In the genomic region with DNA sequence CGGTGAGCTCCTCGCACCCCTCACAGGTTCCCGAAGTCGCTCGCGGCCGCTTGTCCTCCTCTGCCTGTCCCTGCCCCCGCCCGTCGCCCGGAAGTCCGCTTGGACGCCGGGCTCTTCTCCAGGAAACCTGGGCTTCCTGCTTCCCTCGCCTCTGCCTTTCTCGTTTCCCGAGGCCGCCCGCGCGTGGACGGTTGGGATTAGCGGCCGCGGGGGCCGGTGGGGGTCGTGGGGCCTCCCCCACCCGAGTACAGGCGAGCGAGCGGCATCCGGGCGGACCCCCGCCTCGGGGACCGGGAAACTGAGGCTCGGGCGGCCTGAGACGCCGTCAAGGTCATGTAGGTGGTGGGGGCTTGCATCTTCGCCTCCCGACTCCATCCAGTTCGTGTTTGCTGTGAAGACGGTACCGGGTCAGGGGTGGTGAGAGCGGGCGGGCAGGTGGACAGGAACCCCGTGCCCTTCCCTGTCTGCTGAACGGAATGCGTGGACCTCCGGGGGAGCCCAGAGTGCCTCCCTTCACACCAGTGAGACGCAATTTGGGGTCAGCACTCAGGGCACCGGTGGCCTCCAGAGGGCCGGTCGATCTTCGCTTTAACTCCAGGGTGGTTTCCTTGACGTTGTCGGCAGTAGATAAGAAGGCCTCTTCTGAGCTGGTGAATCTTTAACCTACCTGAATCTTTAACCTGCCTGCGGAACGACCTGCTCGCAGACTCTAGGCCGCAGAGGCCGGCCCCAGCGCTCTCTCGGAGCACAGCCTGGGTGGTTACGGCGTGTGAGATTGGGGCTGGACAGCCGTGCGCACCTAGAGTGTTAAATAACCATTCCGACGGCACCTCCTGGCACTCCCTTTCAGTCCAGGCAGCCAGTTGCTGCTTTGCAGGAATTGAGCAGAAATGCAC, we compare ENCODE assay signal across 1 cellular context.
TF ChIP-seq lines count a peak whose summit lies in the region.

No MANE protein-coding gene starts in this region.

TF ChIP-seq in GM12878, 131 proteins besides CTCF, POLR2A, EP300 and RAD21 (continues in another document):
- TF ChIP-seq DPF2 (IDR thresholded peaks at IDR 0.05) = 0 out of 2 replicates have a peak, but pooled peaks have one; percentile 7
- TF ChIP-seq, protein P1, sequence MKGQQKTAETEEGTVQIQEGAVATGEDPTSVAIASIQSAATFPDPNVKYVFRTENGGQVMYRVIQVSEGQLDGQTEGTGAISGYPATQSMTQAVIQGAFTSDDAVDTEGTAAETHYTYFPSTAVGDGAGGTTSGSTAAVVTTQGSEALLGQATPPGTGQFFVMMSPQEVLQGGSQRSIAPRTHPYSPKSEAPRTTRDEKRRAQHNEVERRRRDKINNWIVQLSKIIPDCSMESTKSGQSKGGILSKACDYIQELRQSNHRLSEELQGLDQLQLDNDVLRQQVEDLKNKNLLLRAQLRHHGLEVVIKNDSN (IDR thresholded peaks at IDR 0.05; ENCODE audit: borderline replicate concordance, extremely low read length, insufficient read depth, low read depth, low read length) = no peak
- TF ChIP-seq, protein P2, sequence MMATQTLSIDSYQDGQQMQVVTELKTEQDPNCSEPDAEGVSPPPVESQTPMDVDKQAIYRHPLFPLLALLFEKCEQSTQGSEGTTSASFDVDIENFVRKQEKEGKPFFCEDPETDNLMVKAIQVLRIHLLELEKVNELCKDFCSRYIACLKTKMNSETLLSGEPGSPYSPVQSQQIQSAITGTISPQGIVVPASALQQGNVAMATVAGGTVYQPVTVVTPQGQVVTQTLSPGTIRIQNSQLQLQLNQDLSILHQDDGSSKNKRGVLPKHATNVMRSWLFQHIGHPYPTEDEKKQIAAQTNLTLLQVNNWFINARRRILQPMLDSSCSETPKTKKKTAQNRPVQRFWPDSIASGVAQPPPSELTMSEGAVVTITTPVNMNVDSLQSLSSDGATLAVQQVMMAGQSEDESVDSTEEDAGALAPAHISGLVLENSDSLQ (IDR thresholded peaks at IDR 0.05) = no peak
- TF ChIP-seq EED (IDR thresholded peaks at IDR 0.05; ENCODE audit: low read depth) = 0 out of 2 replicates have a peak, but pooled peaks have one; percentile 32
- no peak for TF ChIP-seq ETV6 (conservative IDR thresholded peaks at IDR 0.05 in 1 of 2, IDR thresholded peaks at IDR 0.05 in 1 of 2; ENCODE audit: borderline replicate concordance in 1 of 2, low read depth in 1 of 2)
- no peak for TF ChIP-seq STAT1 (conservative IDR thresholded peaks at IDR 0.05)
- no peak for TF ChIP-seq MYC (IDR thresholded peaks at IDR 0.05; ENCODE audit: insufficient read depth, insufficient read length, insufficient replicate concordance, low read length, severe bottlenecking)
- no peak for TF ChIP-seq ZNF24 (IDR thresholded peaks at IDR 0.05)
- TF ChIP-seq MTA2 (IDR thresholded peaks at IDR 0.05; ENCODE audit: low read depth) = no peak
- TF ChIP-seq PAX8 (IDR thresholded peaks at IDR 0.05) = no peak
- TF ChIP-seq, protein P3, sequence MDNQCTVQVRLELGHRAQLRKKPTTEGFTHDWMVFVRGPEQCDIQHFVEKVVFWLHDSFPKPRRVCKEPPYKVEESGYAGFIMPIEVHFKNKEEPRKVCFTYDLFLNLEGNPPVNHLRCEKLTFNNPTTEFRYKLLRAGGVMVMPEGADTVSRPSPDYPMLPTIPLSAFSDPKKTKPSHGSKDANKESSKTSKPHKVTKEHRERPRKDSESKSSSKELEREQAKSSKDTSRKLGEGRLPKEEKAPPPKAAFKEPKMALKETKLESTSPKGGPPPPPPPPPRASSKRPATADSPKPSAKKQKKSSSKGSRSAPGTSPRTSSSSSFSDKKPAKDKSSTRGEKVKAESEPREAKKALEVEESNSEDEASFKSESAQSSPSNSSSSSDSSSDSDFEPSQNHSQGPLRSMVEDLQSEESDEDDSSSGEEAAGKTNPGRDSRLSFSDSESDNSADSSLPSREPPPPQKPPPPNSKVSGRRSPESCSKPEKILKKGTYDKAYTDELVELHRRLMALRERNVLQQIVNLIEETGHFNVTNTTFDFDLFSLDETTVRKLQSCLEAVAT (IDR thresholded peaks at IDR 0.05) = 0 out of 2 replicates have a peak, but pooled peaks have one; percentile 35
- TF ChIP-seq KLF5 (IDR thresholded peaks at IDR 0.05; ENCODE audit: partially characterized antibody) = no peak
- no peak for TF ChIP-seq ZZZ3 (IDR thresholded peaks at IDR 0.05; ENCODE audit: control insufficient read depth, insufficient read length, low read depth)
- no peak for TF ChIP-seq CBFB (IDR thresholded peaks at IDR 0.05; ENCODE audit: low read depth)
- no peak for TF ChIP-seq ASH2L (IDR thresholded peaks at IDR 0.05; ENCODE audit: borderline replicate concordance, low read depth)
- TF ChIP-seq BMI1 (IDR thresholded peaks at IDR 0.05; ENCODE audit: borderline replicate concordance) = no peak
- TF ChIP-seq YY1 (IDR thresholded peaks at IDR 0.05; ENCODE audit: low read depth, low read length) = no peak
- no peak for TF ChIP-seq CBX5 (IDR thresholded peaks at IDR 0.05; ENCODE audit: low read depth)
- TF ChIP-seq ZNF207 (IDR thresholded peaks at IDR 0.05; ENCODE audit: borderline replicate concordance) = no peak
- TF ChIP-seq SMAD5 (IDR thresholded peaks at IDR 0.05; ENCODE audit: low read depth) = 0 out of 2 replicates have a peak, but pooled peaks have one; percentile 2
- no peak for TF ChIP-seq RBBP5 (conservative IDR thresholded peaks at IDR 0.05)
- TF ChIP-seq JUND (IDR thresholded peaks at IDR 0.05; ENCODE audit: low read depth, low read length) = no peak
- no peak for TF ChIP-seq POU2F2 (IDR thresholded peaks at IDR 0.05; ENCODE audit: borderline replicate concordance, low read depth, low read length)
- no peak for TF ChIP-seq SUZ12 (IDR thresholded peaks at IDR 0.05; ENCODE audit: unreplicated experiment)
- TF ChIP-seq RFX5 (IDR thresholded peaks at IDR 0.05; ENCODE audit: low read depth, low read length) = no peak
- TF ChIP-seq RB1 (IDR thresholded peaks at IDR 0.05; ENCODE audit: borderline replicate concordance) = no peak
- no peak for TF ChIP-seq EGR1 (IDR thresholded peaks at IDR 0.05; ENCODE audit: borderline replicate concordance in 1 of 2, low read depth in 2 of 2, low read length in 2 of 2)
- TF ChIP-seq SPI1 (IDR thresholded peaks at IDR 0.05; ENCODE audit: borderline replicate concordance, insufficient read depth, low read depth, low read length) = no peak
- TF ChIP-seq NRF1 (conservative IDR thresholded peaks at IDR 0.05; ENCODE audit: low read depth, low read length) = no peak
- TF ChIP-seq SMARCA5 (IDR thresholded peaks at IDR 0.05) = 0 out of 2 replicates have a peak, but pooled peaks have one; percentile 4
- TF ChIP-seq FOS (IDR thresholded peaks at IDR 0.05; ENCODE audit: borderline replicate concordance, extremely low read depth, insufficient read length) = no peak
- TF ChIP-seq, protein P4, sequence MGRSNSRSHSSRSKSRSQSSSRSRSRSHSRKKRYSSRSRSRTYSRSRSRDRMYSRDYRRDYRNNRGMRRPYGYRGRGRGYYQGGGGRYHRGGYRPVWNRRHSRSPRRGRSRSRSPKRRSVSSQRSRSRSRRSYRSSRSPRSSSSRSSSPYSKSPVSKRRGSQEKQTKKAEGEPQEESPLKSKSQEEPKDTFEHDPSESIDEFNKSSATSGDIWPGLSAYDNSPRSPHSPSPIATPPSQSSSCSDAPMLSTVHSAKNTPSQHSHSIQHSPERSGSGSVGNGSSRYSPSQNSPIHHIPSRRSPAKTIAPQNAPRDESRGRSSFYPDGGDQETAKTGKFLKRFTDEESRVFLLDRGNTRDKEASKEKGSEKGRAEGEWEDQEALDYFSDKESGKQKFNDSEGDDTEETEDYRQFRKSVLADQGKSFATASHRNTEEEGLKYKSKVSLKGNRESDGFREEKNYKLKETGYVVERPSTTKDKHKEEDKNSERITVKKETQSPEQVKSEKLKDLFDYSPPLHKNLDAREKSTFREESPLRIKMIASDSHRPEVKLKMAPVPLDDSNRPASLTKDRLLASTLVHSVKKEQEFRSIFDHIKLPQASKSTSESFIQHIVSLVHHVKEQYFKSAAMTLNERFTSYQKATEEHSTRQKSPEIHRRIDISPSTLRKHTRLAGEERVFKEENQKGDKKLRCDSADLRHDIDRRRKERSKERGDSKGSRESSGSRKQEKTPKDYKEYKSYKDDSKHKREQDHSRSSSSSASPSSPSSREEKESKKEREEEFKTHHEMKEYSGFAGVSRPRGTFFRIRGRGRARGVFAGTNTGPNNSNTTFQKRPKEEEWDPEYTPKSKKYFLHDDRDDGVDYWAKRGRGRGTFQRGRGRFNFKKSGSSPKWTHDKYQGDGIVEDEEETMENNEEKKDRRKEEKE (IDR thresholded peaks at IDR 0.05) = no peak
- TF ChIP-seq, protein P5, sequence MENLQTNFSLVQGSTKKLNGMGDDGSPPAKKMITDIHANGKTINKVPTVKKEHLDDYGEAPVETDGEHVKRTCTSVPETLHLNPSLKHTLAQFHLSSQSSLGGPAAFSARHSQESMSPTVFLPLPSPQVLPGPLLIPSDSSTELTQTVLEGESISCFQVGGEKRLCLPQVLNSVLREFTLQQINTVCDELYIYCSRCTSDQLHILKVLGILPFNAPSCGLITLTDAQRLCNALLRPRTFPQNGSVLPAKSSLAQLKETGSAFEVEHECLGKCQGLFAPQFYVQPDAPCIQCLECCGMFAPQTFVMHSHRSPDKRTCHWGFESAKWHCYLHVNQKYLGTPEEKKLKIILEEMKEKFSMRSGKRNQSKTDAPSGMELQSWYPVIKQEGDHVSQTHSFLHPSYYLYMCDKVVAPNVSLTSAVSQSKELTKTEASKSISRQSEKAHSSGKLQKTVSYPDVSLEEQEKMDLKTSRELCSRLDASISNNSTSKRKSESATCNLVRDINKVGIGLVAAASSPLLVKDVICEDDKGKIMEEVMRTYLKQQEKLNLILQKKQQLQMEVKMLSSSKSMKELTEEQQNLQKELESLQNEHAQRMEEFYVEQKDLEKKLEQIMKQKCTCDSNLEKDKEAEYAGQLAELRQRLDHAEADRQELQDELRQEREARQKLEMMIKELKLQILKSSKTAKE (IDR thresholded peaks at IDR 0.05; ENCODE audit: low read depth, poor library complexity, severe bottlenecking) = no peak
- TF ChIP-seq, protein P6, sequence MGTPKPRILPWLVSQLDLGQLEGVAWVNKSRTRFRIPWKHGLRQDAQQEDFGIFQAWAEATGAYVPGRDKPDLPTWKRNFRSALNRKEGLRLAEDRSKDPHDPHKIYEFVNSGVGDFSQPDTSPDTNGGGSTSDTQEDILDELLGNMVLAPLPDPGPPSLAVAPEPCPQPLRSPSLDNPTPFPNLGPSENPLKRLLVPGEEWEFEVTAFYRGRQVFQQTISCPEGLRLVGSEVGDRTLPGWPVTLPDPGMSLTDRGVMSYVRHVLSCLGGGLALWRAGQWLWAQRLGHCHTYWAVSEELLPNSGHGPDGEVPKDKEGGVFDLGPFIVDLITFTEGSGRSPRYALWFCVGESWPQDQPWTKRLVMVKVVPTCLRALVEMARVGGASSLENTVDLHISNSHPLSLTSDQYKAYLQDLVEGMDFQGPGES (IDR thresholded peaks at IDR 0.05) = no peak
- no peak for TF ChIP-seq ATF7 (IDR thresholded peaks at IDR 0.05; ENCODE audit: low read depth)
- no peak for TF ChIP-seq SP1 (IDR thresholded peaks at IDR 0.05; ENCODE audit: low read depth, low read length)
- no peak for TF ChIP-seq GABPA (IDR thresholded peaks at IDR 0.05; ENCODE audit: low read depth)
- no peak for TF ChIP-seq BCL11A (IDR thresholded peaks at IDR 0.05; ENCODE audit: low read depth, low read length)
- TF ChIP-seq, protein P7, sequence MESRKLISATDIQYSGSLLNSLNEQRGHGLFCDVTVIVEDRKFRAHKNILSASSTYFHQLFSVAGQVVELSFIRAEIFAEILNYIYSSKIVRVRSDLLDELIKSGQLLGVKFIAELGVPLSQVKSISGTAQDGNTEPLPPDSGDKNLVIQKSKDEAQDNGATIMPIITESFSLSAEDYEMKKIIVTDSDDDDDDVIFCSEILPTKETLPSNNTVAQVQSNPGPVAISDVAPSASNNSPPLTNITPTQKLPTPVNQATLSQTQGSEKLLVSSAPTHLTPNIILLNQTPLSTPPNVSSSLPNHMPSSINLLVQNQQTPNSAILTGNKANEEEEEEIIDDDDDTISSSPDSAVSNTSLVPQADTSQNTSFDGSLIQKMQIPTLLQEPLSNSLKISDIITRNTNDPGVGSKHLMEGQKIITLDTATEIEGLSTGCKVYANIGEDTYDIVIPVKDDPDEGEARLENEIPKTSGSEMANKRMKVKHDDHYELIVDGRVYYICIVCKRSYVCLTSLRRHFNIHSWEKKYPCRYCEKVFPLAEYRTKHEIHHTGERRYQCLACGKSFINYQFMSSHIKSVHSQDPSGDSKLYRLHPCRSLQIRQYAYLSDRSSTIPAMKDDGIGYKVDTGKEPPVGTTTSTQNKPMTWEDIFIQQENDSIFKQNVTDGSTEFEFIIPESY (IDR thresholded peaks at IDR 0.05) = no peak
- TF ChIP-seq, protein P8, sequence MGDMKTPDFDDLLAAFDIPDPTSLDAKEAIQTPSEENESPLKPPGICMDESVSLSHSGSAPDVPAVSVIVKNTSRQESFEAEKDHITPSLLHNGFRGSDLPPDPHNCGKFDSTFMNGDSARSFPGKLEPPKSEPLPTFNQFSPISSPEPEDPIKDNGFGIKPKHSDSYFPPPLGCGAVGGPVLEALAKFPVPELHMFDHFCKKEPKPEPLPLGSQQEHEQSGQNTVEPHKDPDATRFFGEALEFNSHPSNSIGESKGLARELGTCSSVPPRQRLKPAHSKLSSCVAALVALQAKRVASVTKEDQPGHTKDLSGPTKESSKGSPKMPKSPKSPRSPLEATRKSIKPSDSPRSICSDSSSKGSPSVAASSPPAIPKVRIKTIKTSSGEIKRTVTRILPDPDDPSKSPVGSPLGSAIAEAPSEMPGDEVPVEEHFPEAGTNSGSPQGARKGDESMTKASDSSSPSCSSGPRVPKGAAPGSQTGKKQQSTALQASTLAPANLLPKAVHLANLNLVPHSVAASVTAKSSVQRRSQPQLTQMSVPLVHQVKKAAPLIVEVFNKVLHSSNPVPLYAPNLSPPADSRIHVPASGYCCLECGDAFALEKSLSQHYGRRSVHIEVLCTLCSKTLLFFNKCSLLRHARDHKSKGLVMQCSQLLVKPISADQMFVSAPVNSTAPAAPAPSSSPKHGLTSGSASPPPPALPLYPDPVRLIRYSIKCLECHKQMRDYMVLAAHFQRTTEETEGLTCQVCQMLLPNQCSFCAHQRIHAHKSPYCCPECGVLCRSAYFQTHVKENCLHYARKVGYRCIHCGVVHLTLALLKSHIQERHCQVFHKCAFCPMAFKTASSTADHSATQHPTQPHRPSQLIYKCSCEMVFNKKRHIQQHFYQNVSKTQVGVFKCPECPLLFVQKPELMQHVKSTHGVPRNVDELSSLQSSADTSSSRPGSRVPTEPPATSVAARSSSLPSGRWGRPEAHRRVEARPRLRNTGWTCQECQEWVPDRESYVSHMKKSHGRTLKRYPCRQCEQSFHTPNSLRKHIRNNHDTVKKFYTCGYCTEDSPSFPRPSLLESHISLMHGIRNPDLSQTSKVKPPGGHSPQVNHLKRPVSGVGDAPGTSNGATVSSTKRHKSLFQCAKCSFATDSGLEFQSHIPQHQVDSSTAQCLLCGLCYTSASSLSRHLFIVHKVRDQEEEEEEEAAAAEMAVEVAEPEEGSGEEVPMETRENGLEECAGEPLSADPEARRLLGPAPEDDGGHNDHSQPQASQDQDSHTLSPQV (IDR thresholded peaks at IDR 0.05) = no peak
- TF ChIP-seq, protein P9, sequence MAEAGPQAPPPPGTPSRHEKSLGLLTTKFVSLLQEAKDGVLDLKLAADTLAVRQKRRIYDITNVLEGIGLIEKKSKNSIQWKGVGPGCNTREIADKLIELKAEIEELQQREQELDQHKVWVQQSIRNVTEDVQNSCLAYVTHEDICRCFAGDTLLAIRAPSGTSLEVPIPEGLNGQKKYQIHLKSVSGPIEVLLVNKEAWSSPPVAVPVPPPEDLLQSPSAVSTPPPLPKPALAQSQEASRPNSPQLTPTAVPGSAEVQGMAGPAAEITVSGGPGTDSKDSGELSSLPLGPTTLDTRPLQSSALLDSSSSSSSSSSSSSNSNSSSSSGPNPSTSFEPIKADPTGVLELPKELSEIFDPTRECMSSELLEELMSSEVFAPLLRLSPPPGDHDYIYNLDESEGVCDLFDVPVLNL (IDR thresholded peaks at IDR 0.05; ENCODE audit: low read depth, low read length) = no peak
- TF ChIP-seq CHD1 (IDR thresholded peaks at IDR 0.05; ENCODE audit: low read depth, low read length) = no peak
- no peak for TF ChIP-seq CREB1 (IDR thresholded peaks at IDR 0.05; ENCODE audit: low read depth)
- no peak for TF ChIP-seq FOXK2 (IDR thresholded peaks at IDR 0.05)
- no peak for TF ChIP-seq ZNF622 (IDR thresholded peaks at IDR 0.05)
